8 cellular contexts compared by ENCODE assay signal in genomic region chr6:28124350-28124970, GRCh38. TPM values are rescaled to one million over a fixed set of nuclear protein-coding genes. Genes with fewer than 3 reads are reported as not detected.
A peak's percentile ranks its signal among the peaks of the same experiment; 100 is the strongest.
DNase-seq lines count a peak whose midpoint lies in the region; ATAC-seq, FAIRE-seq and TF ChIP-seq lines count a peak whose summit lies in the region.

ZSCAN16 (plus strand) TSS chr6:28124609; CDS start chr6:28125444, 835 bp downstream.

- POLR2A ChIA-PET in K562 (lab: Yijun Ruan, JAX): interaction anchor here (0.9 to 1.5 kb wide), 3 partner anchors 9 to 212 kb away, joined by 3 to 5 read pairs (median 3); partner anchors contain the start of gene ZSCAN31

- H3K27me3 ChIP-seq in K562 (ENCODE audit: control insufficient read depth in 2 of 2, insufficient read depth in 2 of 2, low read length in 2 of 2): no peaks in the 10 kb centered on the region

- no peak within 1 kb of the TSS for H3K4me2 ChIP-seq in K562 (ENCODE audit: insufficient read depth, low read length)

- no peak within 1 kb of the TSS for H3K4me3 ChIP-seq in K562

- ATAC-seq in GM18502 (IDR thresholded peaks at IDR 0.05; ENCODE audit: poor library complexity, unreplicated experiment) (peak; percentile 96), HG02884 (IDR thresholded peaks at IDR 0.05; ENCODE audit: unreplicated experiment) (peak; percentile 97), K562 (no peak)

- no peaks in the 10 kb centered on the region for H3K9me1 ChIP-seq in K562 (ENCODE audit: control insufficient read depth, insufficient read depth, low read length)

- in situ Hi-C loops in K562 (cut with MboI): no loop called here

- TF ChIP-seq CTCF in K562 (IDR thresholded peaks at IDR 0.05 in 2 of 3, conservative IDR thresholded peaks at IDR 0.05 in 1 of 3; ENCODE audit: insufficient read depth in 2 of 3, low read depth in 1 of 3, low read length in 3 of 3): no peak

- H3K9ac ChIP-seq in K562 (ENCODE audit: insufficient read depth in 1 of 2, low read depth in 2 of 2, low read length in 2 of 2): peak within 1 kb of the TSS in 1 of 2 experiments; percentile 12; a peak in 1 of 4 replicates

- no peak within 1 kb of the TSS for H2AFZ ChIP-seq in K562 (ENCODE audit: low read depth, low read length)

- intact Hi-C loops in K562 (cut with micrococcal nuclease): no loop called here

- TF ChIP-seq POLR2A in K562 (conservative IDR thresholded peaks at IDR 0.05): no peak

- no peaks in the 10 kb centered on the region for H3K9me3 ChIP-seq in K562 (replicated peaks; ENCODE audit: control insufficient read depth, insufficient read depth, low read depth, low read length)

- no peak within 1 kb of the TSS for H3K27ac ChIP-seq in K562 (ENCODE audit: extremely low read depth, low read depth, low read length)

- peaks cover 48% of the 10 kb centered on the region for H3K79me2 ChIP-seq in K562 (ENCODE audit: control insufficient read depth, insufficient read depth, low read length)

- H4K20me1 ChIP-seq in K562 (replicated peaks; ENCODE audit: control insufficient read depth, insufficient read depth, low read length): no peaks in the 10 kb centered on the region

- no peak for TF ChIP-seq EP300 in K562 (IDR thresholded peaks at IDR 0.05; ENCODE audit: low read length)

- DNase-seq in NCI-H187 (lab: John Stamatoyannopoulos, UW) (peak; percentile 74 to 79), T-helper 9 cell (peak; percentile 60), K562 (ENCODE audit: extremely low read depth in 1 of 4, low spot score in 3 of 4) (no peak), hippocampal formation (lab: John Stamatoyannopoulos, UW) (peak; percentile 74 to 80), renal cortical epithelial cell (ENCODE audit: low read depth) (peak; percentile 74), OCI-M2 (lab: John Stamatoyannopoulos, UW; ENCODE audit: unreplicated experiment) (no peak)

- BruUV-seq in K562 (replicated peaks; lab: Mats Ljungman, UMichigan): no TSS peak

- CTCF ChIA-PET in K562 (lab: Yijun Ruan, JAX; ENCODE audit: low intra/inter-chr PET ratio): no interaction called here

- 91% methylated on average over 27 of the region's 28 CpGs for WGBS in K562 (ENCODE audit: insufficient coverage, low coverage, missing lambda C conversion rate)

- peaks cover 95% of the 10 kb centered on the region for H3K36me3 ChIP-seq in K562 (ENCODE audit: control insufficient read depth, insufficient read depth, low read length)

- no peak for TF ChIP-seq RAD21 in K562 (CRISPR knock-in tag; conservative IDR thresholded peaks at IDR 0.05 in 1 of 2, IDR thresholded peaks at IDR 0.05 in 1 of 2)

- FAIRE-seq in K562 (lab: Jason Lieb, UNC): no peak

- peaks cover 0 to 4% of the 10 kb centered on the region in 2 experiments; a peak in 3 of 5 replicates for H3K4me1 ChIP-seq in K562 (replicated peaks in 1 of 2; ENCODE audit: control insufficient read depth in 2 of 2, insufficient read depth in 2 of 2, low read length in 2 of 2)

TF ChIP-seq in K562, 482 proteins besides CTCF, POLR2A, EP300 and RAD21:
- TF ChIP-seq GABPB1 (CRISPR knock-in tag; IDR thresholded peaks at IDR 0.05) (peak; percentile 58; the same call in 1 of the 2 replicates), POLR2G (IDR thresholded peaks at IDR 0.05; ENCODE audit: low read depth, low read length) (peak; percentile 27; the same call in 1 of the 2 replicates), YBX1 (IDR thresholded peaks at IDR 0.05) (no peak), MAX (CRISPR knock-in tag; IDR thresholded peaks at IDR 0.05) (no peak), GABPA (tag; conservative IDR thresholded peaks at IDR 0.05; ENCODE audit: low read depth) (peak; percentile 63), PHF8 (IDR thresholded peaks at IDR 0.05; ENCODE audit: borderline replicate concordance, low read length) (peak; percentile 23; the same call in 1 of the 2 replicates)
- TF ChIP-seq, protein P1, sequence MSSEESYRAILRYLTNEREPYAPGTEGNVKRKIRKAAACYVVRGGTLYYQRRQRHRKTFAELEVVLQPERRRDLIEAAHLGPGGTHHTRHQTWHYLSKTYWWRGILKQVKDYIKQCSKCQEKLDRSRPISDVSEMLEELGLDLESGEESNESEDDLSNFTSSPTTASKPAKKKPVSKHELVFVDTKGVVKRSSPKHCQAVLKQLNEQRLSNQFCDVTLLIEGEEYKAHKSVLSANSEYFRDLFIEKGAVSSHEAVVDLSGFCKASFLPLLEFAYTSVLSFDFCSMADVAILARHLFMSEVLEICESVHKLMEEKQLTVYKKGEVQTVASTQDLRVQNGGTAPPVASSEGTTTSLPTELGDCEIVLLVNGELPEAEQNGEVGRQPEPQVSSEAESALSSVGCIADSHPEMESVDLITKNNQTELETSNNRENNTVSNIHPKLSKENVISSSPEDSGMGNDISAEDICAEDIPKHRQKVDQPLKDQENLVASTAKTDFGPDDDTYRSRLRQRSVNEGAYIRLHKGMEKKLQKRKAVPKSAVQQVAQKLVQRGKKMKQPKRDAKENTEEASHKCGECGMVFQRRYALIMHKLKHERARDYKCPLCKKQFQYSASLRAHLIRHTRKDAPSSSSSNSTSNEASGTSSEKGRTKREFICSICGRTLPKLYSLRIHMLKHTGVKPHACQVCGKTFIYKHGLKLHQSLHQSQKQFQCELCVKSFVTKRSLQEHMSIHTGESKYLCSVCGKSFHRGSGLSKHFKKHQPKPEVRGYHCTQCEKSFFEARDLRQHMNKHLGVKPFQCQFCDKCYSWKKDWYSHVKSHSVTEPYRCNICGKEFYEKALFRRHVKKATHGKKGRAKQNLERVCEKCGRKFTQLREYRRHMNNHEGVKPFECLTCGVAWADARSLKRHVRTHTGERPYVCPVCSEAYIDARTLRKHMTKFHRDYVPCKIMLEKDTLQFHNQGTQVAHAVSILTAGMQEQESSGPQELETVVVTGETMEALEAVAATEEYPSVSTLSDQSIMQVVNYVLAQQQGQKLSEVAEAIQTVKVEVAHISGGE (CRISPR knock-in tag; IDR thresholded peaks at IDR 0.05): peak in 1 of 3 experiments; percentile 76; a peak in 1 of 6 replicates

RNA-seq across cellular contexts. Expression of gene ZSCAN16, which starts in this region (rescaled TPM):
- total RNA-seq in K562 (2011; cell fraction: chromatin; rRNA removed; ENCODE audit: low replicate concordance): not detected in 2 replicates
- total RNA-seq in K562 (2011; cell fraction: nucleolus; rRNA removed): not detected in 2 replicates
- not detected in 2 replicates for total RNA-seq in K562 (2011; cell fraction: nucleoplasm; rRNA removed)
- not detected in 2 replicates for total RNA-seq in K562 (2014; rRNA removed)
- not detected in 2 replicates for total RNA-seq in K562 (2014; rRNA removed; fragmentation: Illumina TruSeq; extraction: Trizol)
- total RNA-seq in K562 (2015; rRNA removed; fragmentation: Illumina TruSeq; extraction: Trizol): not detected in 2 replicates
- total RNA-seq in K562 (2021): not detected in 2 replicates
- 0.20 TPM in 1 of 2 replicates, not detected in the other for polyA plus RNA-seq in K562 (2011; rRNA removed)
- 0.04 TPM in 1 of 2 replicates, not detected in the other for polyA plus RNA-seq in K562 (2011; cell fraction: cytosol; rRNA removed)
- 0.22 TPM in 1 of 2 replicates, not detected in the other for polyA plus RNA-seq in K562 (2011; cell fraction: nucleus; rRNA removed)
- 0.09 TPM in 1 of 2 replicates, not detected in the other for polyA plus RNA-seq in K562 (2012)
- polyA plus RNA-seq in K562 (2014; fragmentation: Illumina TruSeq; extraction: Trizol): not detected in 2 replicates
- under 1 TPM in 1 of 2 experiments, not detected in 1; 0.08 TPM for polyA plus RNA-seq in K562 (2014; fragmentation: Nextera tagmentation; extraction: Ambion mirVana)
- polyA plus RNA-seq in K562 (2014; rRNA removed): not detected in 2 replicates
- polyA minus RNA-seq in K562 (2011; rRNA and poly(A)+ RNA removed): 0.33 TPM in 1 of 2 replicates, not detected in the other
- not detected in 2 replicates for polyA minus RNA-seq in K562 (2011; cell fraction: cytosol; rRNA and poly(A)+ RNA removed)
- 0.44 TPM in 1 of 2 replicates, not detected in the other for polyA minus RNA-seq in K562 (2011; cell fraction: nucleus; rRNA and poly(A)+ RNA removed)
- total RNA-seq in renal cortical epithelial cell: 8.0 and 8.7 TPM in 2 replicates

Comparison
In these comparisons a context has a peak if more than half of its experiments do, and no peak if none do; other contexts are left out.
1. DNase-seq: peak in NCI-H187 (2 of 2), T-helper 9 cell (single experiment), hippocampal formation (2 of 2) and renal cortical epithelial cell (single experiment); none in K562 (0 of 4) and OCI-M2 (single experiment).